Comparison of ENCODE assay signal across 8 cellular contexts in the genomic region with DNA sequence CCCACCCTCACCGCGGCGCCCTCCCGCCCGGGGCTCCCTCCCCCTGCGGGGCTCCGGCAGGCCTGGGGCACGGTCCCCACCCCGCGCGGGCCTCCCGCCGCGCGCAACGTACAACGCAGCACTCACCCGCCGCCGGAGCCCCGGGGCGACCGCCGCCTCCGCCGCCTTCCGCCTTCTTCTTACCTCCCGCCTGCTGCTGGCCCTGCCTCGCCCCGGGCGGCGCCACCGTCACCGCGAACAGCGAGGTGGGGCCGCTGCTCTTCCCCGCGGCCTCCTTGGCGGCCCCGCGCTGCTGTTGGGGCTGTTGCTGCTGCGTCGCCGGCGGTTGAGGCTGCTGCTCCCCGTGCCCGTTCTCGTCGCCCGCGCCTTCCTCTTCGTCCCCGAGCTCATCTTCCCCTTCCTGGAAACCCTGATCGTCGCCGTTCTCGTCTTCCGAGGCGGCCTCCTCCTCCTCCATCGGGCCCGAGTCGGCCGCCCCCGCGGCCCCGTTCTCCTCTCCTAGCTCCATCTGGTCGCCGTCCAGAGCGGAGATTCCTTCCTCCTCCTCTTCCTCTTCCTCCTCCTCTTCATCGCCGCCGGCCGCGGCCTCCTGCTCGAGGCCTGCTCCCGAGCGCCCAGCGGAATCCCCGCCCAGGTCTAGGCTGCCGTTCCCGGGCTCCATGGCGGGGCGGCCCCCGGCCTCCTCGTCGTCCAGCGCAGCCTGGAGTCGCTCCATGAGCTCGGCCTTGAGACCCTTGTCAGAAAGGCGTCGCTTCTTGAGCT. TPM values are rescaled to one million over a fixed set of nuclear protein-coding genes. Genes with fewer than 3 reads are reported as not detected.
DNase-seq lines count a peak whose midpoint lies in the region; ATAC-seq and TF ChIP-seq lines count a peak whose summit lies in the region.

No MANE protein-coding gene starts in this region.

- H3K4me1 Mint-ChIP-seq in chondrocyte (ENCODE audit: low read depth) (peaks cover 48% of the 10 kb centered on the region), mesothelial cell of epicardium (peaks cover 51% of the 10 kb centered on the region)
- peaks cover 40% of the 10 kb centered on the region for H3K4me1 Mint-ChIP-seq in stimulated activated memory B cell treated with anti-CD40 and anti-IgM and Interleukin-4, amounts not matched to agents 10 μg/mL and 1 μg/mL and 100 μg/mL, for 72 hours

- H3K9me3 Mint-ChIP-seq in chondrocyte (ENCODE audit: low read depth) (no peaks in the 10 kb centered on the region), mesothelial cell of epicardium (no peaks in the 10 kb centered on the region)
- no peaks in the 10 kb centered on the region for H3K9me3 Mint-ChIP-seq in stimulated activated memory B cell treated with anti-CD40 and anti-IgM and Interleukin-4, amounts not matched to agents 10 μg/mL and 1 μg/mL and 100 μg/mL, for 72 hours

- DNase-seq in GM10266 (ENCODE audit: extremely low spot score), result peak; percentile 12
- DNase-seq in RPMI8226, result peak; percentile 42
- DNase-seq in chondrocyte (ENCODE audit: low spot score), result no peak
- peak; percentile 25 to 53 for DNase-seq in mesothelial cell of epicardium (ENCODE audit: low spot score in 2 of 2, unreplicated experiment in 2 of 2)
- DNase-seq in HCEC 1CT, result no peak
- DNase-seq in NOMO-1 treated with dmso at 0.1 percent for 144 hours (lab: John Stamatoyannopoulos, UW; ENCODE audit: unreplicated experiment), result no peak

- H3K4me3 Mint-ChIP-seq in chondrocyte (ENCODE audit: unreplicated experiment) (peak overlapping the region; percentile 91), mesothelial cell of epicardium (peak overlapping the region; percentile 92)
- peak overlapping the region; percentile 95 for H3K4me3 Mint-ChIP-seq in stimulated activated memory B cell treated with anti-CD40 and anti-IgM and Interleukin-4, amounts not matched to agents 10 μg/mL and 1 μg/mL and 100 μg/mL, for 72 hours

- H3K36me3 Mint-ChIP-seq in chondrocyte (ENCODE audit: low read depth) (peaks cover 14% of the 10 kb centered on the region), mesothelial cell of epicardium (peaks cover 16% of the 10 kb centered on the region)
- peaks cover 41% of the 10 kb centered on the region for H3K36me3 Mint-ChIP-seq in stimulated activated memory B cell treated with anti-CD40 and anti-IgM and Interleukin-4, amounts not matched to agents 10 μg/mL and 1 μg/mL and 100 μg/mL, for 72 hours

- no peaks in the 10 kb centered on the region for H3K27me3 Mint-ChIP-seq in chondrocyte (ENCODE audit: low read depth)
- H3K27me3 Mint-ChIP-seq in mesothelial cell of epicardium (ENCODE audit: low read depth), result no peaks in the 10 kb centered on the region
- no peaks in the 10 kb centered on the region for H3K27me3 Mint-ChIP-seq in stimulated activated memory B cell treated with anti-CD40 and anti-IgM and Interleukin-4, amounts not matched to agents 10 μg/mL and 1 μg/mL and 100 μg/mL, for 72 hours

- H3K27ac Mint-ChIP-seq in chondrocyte (ENCODE audit: unreplicated experiment) (peak overlapping the region; percentile 94), mesothelial cell of epicardium (peak overlapping the region; percentile 98)
- peak overlapping the region; percentile 100 for H3K27ac Mint-ChIP-seq in stimulated activated memory B cell treated with anti-CD40 and anti-IgM and Interleukin-4, amounts not matched to agents 10 μg/mL and 1 μg/mL and 100 μg/mL, for 72 hours

- ATAC-seq in HG02588 (IDR thresholded peaks at IDR 0.05; ENCODE audit: unreplicated experiment), result peak; percentile 5
- ATAC-seq in stimulated activated memory B cell treated with anti-CD40 and anti-IgM and Interleukin-4, amounts not matched to agents 10 μg/mL and 1 μg/mL and 100 μg/mL, for 72 hours, result peak; percentile 3

- TF ChIP-seq CTCF in GM10266 (IDR thresholded peaks at IDR 0.05; ENCODE audit: control insufficient read depth, insufficient read depth, low read depth, missing control alignments) (no peak), chondrocyte (IDR thresholded peaks at IDR 0.05) (no peak), mesothelial cell of epicardium (IDR thresholded peaks at IDR 0.05; ENCODE audit: unreplicated experiment) (no peak)

RNA-seq across cellular contexts. Expression of a gene that starts 0.7 kb away (rescaled TPM):
- total RNA-seq in chondrocyte (223 to 285 TPM (median 226 TPM) in 3 replicates), mesothelial cell of epicardium (423 to 436 TPM (median 424 TPM) in 3 replicates)

RNA-seq across cellular contexts. Expression of a gene that starts 28.2 kb away (rescaled TPM):
- total RNA-seq in chondrocyte (31.6 to 36.6 TPM (median 33.6 TPM) in 3 replicates), mesothelial cell of epicardium (27.7 to 31.9 TPM (median 29.3 TPM) in 3 replicates)

Comparison
In these comparisons a context has a peak if more than half of its experiments do, and no peak if none do; other contexts are left out.
1. DNase-seq: peak in GM10266 (single experiment), RPMI8226 (single experiment) and mesothelial cell of epicardium (2 of 2); none in chondrocyte (single experiment), HCEC 1CT (single experiment) and NOMO-1 treated with dmso at 0.1 percent for 144 hours (single experiment).
2. Peak in every context shown above with its lines, with median percentiles within 50 percentile points of each other: H3K27ac Mint-ChIP-seq and H3K4me3 Mint-ChIP-seq.